ENCODE assay signal across 1 cellular context in genomic region chr6:99618649-99619408, GRCh38.
A peak's percentile ranks its signal among the peaks of the same experiment; 100 is the strongest.
TF ChIP-seq lines count a peak whose summit lies in the region.

No MANE protein-coding gene starts in this region.

TF ChIP-seq in WTC11, 78 proteins besides CTCF, POLR2A, EP300 and RAD21 (continued from another document and continues in another):
- peak; percentile 82 for TF ChIP-seq ARID4B (CRISPR knock-in tag; IDR thresholded peaks at IDR 0.05; ENCODE audit: borderline replicate concordance)
- peak; percentile 81 for TF ChIP-seq SMAD4 (CRISPR knock-in tag; IDR thresholded peaks at IDR 0.05)
- TF ChIP-seq, protein P1, sequence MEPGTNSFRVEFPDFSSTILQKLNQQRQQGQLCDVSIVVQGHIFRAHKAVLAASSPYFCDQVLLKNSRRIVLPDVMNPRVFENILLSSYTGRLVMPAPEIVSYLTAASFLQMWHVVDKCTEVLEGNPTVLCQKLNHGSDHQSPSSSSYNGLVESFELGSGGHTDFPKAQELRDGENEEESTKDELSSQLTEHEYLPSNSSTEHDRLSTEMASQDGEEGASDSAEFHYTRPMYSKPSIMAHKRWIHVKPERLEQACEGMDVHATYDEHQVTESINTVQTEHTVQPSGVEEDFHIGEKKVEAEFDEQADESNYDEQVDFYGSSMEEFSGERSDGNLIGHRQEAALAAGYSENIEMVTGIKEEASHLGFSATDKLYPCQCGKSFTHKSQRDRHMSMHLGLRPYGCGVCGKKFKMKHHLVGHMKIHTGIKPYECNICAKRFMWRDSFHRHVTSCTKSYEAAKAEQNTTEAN (CRISPR knock-in tag; IDR thresholded peaks at IDR 0.05) = no peak; the same call in 1 of the 2 replicates
- no peak for TF ChIP-seq ZNF425 (CRISPR knock-in tag; conservative IDR thresholded peaks at IDR 0.05)
- 0 out of 2 replicates have a peak, but pooled peaks have one; percentile 45 for TF ChIP-seq STAT6 (CRISPR knock-in tag; conservative IDR thresholded peaks at IDR 0.05; ENCODE audit: low read depth)
- TF ChIP-seq, protein P2, sequence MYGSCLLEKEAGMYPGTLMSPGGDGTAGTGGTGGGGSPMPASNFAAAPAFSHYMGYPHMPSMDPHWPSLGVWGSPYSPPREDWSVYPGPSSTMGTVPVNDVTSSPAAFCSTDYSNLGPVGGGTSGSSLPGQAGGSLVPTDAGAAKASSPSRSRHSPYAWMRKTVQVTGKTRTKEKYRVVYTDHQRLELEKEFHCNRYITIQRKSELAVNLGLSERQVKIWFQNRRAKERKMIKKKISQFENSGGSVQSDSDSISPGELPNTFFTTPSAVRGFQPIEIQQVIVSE (CRISPR knock-in tag; IDR thresholded peaks at IDR 0.05; ENCODE audit: borderline replicate concordance) = no peak
- no peak for TF ChIP-seq PREB (CRISPR knock-in tag; IDR thresholded peaks at IDR 0.05; ENCODE audit: borderline replicate concordance)
- no peak for TF ChIP-seq NR1H2 (CRISPR knock-in tag; IDR thresholded peaks at IDR 0.05)
- TF ChIP-seq, protein P3, sequence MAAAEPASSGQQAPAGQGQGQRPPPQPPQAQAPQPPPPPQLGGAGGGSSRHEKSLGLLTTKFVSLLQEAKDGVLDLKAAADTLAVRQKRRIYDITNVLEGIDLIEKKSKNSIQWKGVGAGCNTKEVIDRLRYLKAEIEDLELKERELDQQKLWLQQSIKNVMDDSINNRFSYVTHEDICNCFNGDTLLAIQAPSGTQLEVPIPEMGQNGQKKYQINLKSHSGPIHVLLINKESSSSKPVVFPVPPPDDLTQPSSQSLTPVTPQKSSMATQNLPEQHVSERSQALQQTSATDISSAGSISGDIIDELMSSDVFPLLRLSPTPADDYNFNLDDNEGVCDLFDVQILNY (CRISPR knock-in tag; IDR thresholded peaks at IDR 0.05) = peak; percentile 74
- TF ChIP-seq SMAD3 (CRISPR knock-in tag; IDR thresholded peaks at IDR 0.05; ENCODE audit: borderline replicate concordance) = no peak; the same call in 1 of the 2 replicates
- TF ChIP-seq ZNF317 (CRISPR knock-in tag; IDR thresholded peaks at IDR 0.05; ENCODE audit: borderline replicate concordance, low read depth) = 0 out of 2 replicates have a peak, but pooled peaks have one; percentile 23
- TF ChIP-seq, protein P4, sequence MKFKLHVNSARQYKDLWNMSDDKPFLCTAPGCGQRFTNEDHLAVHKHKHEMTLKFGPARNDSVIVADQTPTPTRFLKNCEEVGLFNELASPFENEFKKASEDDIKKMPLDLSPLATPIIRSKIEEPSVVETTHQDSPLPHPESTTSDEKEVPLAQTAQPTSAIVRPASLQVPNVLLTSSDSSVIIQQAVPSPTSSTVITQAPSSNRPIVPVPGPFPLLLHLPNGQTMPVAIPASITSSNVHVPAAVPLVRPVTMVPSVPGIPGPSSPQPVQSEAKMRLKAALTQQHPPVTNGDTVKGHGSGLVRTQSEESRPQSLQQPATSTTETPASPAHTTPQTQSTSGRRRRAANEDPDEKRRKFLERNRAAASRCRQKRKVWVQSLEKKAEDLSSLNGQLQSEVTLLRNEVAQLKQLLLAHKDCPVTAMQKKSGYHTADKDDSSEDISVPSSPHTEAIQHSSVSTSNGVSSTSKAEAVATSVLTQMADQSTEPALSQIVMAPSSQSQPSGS (CRISPR knock-in tag; IDR thresholded peaks at IDR 0.05; ENCODE audit: borderline replicate concordance, low read depth) = no peak
- no peak for TF ChIP-seq TP53 (CRISPR knock-in tag; IDR thresholded peaks at IDR 0.05)
- TF ChIP-seq, protein P5, sequence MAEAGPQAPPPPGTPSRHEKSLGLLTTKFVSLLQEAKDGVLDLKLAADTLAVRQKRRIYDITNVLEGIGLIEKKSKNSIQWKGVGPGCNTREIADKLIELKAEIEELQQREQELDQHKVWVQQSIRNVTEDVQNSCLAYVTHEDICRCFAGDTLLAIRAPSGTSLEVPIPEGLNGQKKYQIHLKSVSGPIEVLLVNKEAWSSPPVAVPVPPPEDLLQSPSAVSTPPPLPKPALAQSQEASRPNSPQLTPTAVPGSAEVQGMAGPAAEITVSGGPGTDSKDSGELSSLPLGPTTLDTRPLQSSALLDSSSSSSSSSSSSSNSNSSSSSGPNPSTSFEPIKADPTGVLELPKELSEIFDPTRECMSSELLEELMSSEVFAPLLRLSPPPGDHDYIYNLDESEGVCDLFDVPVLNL (CRISPR knock-in tag; IDR thresholded peaks at IDR 0.05; ENCODE audit: borderline replicate concordance, low read depth) = no peak
- TF ChIP-seq NFE2L1 (CRISPR knock-in tag; IDR thresholded peaks at IDR 0.05) = peak; percentile 11; the same call in 1 of the 2 replicates
- no peak for TF ChIP-seq TCF7 (CRISPR knock-in tag; IDR thresholded peaks at IDR 0.05; ENCODE audit: low read depth)
- no peak for TF ChIP-seq MXD4 (CRISPR knock-in tag; IDR thresholded peaks at IDR 0.05; ENCODE audit: borderline replicate concordance)
- TF ChIP-seq GTF2I (CRISPR knock-in tag; conservative IDR thresholded peaks at IDR 0.05) = no peak
- TF ChIP-seq, protein P6, sequence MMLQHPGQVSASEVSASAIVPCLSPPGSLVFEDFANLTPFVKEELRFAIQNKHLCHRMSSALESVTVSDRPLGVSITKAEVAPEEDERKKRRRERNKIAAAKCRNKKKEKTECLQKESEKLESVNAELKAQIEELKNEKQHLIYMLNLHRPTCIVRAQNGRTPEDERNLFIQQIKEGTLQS (CRISPR knock-in tag; conservative IDR thresholded peaks at IDR 0.05) = no peak
- peak; percentile 70 for TF ChIP-seq USF1 (CRISPR knock-in tag; IDR thresholded peaks at IDR 0.05)
- peak; percentile 25; the same call in 1 of the 2 replicates for TF ChIP-seq FOXK1 (CRISPR knock-in tag; IDR thresholded peaks at IDR 0.05)
- TF ChIP-seq, protein P7, sequence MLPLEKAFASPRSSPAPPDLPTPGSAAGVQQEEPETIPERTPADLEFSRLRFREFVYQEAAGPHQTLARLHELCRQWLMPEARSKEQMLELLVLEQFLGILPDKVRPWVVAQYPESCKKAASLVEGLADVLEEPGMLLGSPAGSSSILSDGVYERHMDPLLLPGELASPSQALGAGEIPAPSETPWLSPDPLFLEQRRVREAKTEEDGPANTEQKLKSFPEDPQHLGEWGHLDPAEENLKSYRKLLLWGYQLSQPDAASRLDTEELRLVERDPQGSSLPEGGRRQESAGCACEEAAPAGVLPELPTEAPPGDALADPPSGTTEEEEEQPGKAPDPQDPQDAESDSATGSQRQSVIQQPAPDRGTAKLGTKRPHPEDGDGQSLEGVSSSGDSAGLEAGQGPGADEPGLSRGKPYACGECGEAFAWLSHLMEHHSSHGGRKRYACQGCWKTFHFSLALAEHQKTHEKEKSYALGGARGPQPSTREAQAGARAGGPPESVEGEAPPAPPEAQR (CRISPR knock-in tag; IDR thresholded peaks at IDR 0.05) = no peak
- TF ChIP-seq, protein P8, sequence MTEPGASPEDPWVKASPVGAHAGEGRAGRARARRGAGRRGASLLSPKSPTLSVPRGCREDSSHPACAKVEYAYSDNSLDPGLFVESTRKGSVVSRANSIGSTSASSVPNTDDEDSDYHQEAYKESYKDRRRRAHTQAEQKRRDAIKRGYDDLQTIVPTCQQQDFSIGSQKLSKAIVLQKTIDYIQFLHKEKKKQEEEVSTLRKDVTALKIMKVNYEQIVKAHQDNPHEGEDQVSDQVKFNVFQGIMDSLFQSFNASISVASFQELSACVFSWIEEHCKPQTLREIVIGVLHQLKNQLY (CRISPR knock-in tag; IDR thresholded peaks at IDR 0.05) = no peak
- TF ChIP-seq TEAD4 (CRISPR knock-in tag; IDR thresholded peaks at IDR 0.05) = peak; percentile 53; the same call in 1 of the 2 replicates
- TF ChIP-seq, protein P9, sequence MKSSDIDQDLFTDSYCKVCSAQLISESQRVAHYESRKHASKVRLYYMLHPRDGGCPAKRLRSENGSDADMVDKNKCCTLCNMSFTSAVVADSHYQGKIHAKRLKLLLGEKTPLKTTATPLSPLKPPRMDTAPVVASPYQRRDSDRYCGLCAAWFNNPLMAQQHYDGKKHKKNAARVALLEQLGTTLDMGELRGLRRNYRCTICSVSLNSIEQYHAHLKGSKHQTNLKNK (CRISPR knock-in tag; IDR thresholded peaks at IDR 0.05) = no peak
- peak; percentile 96 for TF ChIP-seq NFYB (CRISPR knock-in tag; conservative IDR thresholded peaks at IDR 0.05; ENCODE audit: low read depth)
- no peak for TF ChIP-seq PRRX2 (CRISPR knock-in tag; IDR thresholded peaks at IDR 0.05)
- TF ChIP-seq E2F1 (CRISPR knock-in tag; IDR thresholded peaks at IDR 0.05) = 0 out of 2 replicates have a peak, but pooled peaks have one; percentile 34
- peak; percentile 82 for TF ChIP-seq MAX (CRISPR knock-in tag; IDR thresholded peaks at IDR 0.05)
